Comparison of ENCODE assay signal across 18 cellular contexts in genomic region chr5:75622564-75622963, GRCh38. TPM values are rescaled to one million over a fixed set of nuclear protein-coding genes. Genes with fewer than 3 reads are reported as not detected.
A peak's percentile ranks its signal among the peaks of the same experiment; 100 is the strongest.
DNase-seq lines count a peak whose midpoint lies in the region; ATAC-seq, FAIRE-seq and TF ChIP-seq lines count a peak whose summit lies in the region.
"Had no signal": no experiment of that assay in that cellular context is flagged by ENCODE, and none has a peak within 500 bp of the region (broad histone marks: within the 10 kb centered on the region; RNA-seq: fewer than 3 reads in every experiment).

No MANE protein-coding gene starts in this region.

- peaks cover 10% of the 10 kb centered on the region for H3K4me1 ChIP-seq in lower lobe of right lung

- POLR2A ChIA-PET in activated CD8-positive, alpha-beta T cell treated with anti-CD3 and anti-CD28 coated beads for 36 hours (lab: Charles Lee) = no interaction called here

- H3K36me3 Mint-ChIP-seq in activated CD8-positive, alpha-beta T cell treated with anti-CD3 and anti-CD28 coated beads for 36 hours (ENCODE audit: low read depth) = no peaks in the 10 kb centered on the region
- H3K36me3 Mint-ChIP-seq: CD4-positive, CD25-positive, alpha-beta regulatory T cell; mesothelial cell of epicardium had no signal

- no peak overlapping the region for H3K27ac Mint-ChIP-seq in activated CD8-positive, alpha-beta T cell treated with anti-CD3 and anti-CD28 coated beads for 36 hours
- H3K27ac Mint-ChIP-seq: CD4-positive, CD25-positive, alpha-beta regulatory T cell; mesothelial cell of epicardium had no signal

- no peaks in the 10 kb centered on the region for H3K36me3 ChIP-seq in bronchial epithelial cell (ENCODE audit: control insufficient read depth, insufficient read depth, low read length)
- H3K36me3 ChIP-seq in lower lobe of right lung = no peaks in the 10 kb centered on the region

- DNase-seq in NCI-H187 (lab: John Stamatoyannopoulos, UW) (peak; percentile 70 to 74), bronchial epithelial cell (ENCODE audit: low read depth) (peak; percentile 99), lower lobe of right lung (no peak), NCI-H748 (lab: John Stamatoyannopoulos, UW; ENCODE audit: unreplicated experiment) (no peak), GM19240 (ENCODE audit: insufficient read length, low spot score) (no peak)
- no peak for DNase-seq in stimulated activated CD4-positive, alpha-beta T cell treated with anti-CD3 and anti-CD28 coated beads, Interleukin-4, amount 100 ng/mL, for 24 hours
- no peak for DNase-seq in activated CD8-positive, alpha-beta T cell treated with anti-CD3 and anti-CD28 coated beads for 36 hours
- DNase-seq: activated naive CD4-positive, alpha-beta T cell treated with Interleukin-2 at 50 U/mL for 16 hours; CD4-positive, CD25-positive, alpha-beta regulatory T cell; effector CD8-positive, alpha-beta T cell; EL; foreskin fibroblast had no signal

- H3K4me3 Mint-ChIP-seq in activated CD8-positive, alpha-beta T cell treated with anti-CD3 and anti-CD28 coated beads for 36 hours = no peak overlapping the region
- H3K4me3 Mint-ChIP-seq: CD4-positive, CD25-positive, alpha-beta regulatory T cell; mesothelial cell of epicardium had no signal

- FAIRE-seq in bronchial epithelial cell (lab: Jason Lieb, UNC) = peak; percentile 92
- FAIRE-seq: A549, H1 had no signal

- ATAC-seq in lower lobe of right lung = peak; percentile 79 to 92
- no peak for ATAC-seq in activated CD8-positive, alpha-beta T cell treated with anti-CD3 and anti-CD28 coated beads for 36 hours
- ATAC-seq: A549 had no signal

- H3K27ac ChIP-seq in C4-2B (peak overlapping the region; percentile 24; the same call in 1 of the 2 replicates), lower lobe of right lung (peak overlapping the region; percentile 63)
- H3K27ac ChIP-seq: A549 had no signal

- no peaks in the 10 kb centered on the region for H3K9me3 Mint-ChIP-seq in activated CD8-positive, alpha-beta T cell treated with anti-CD3 and anti-CD28 coated beads for 36 hours
- H3K9me3 Mint-ChIP-seq: CD4-positive, CD25-positive, alpha-beta regulatory T cell; mesothelial cell of epicardium had no signal

- no peak for TF ChIP-seq CTCF in C4-2B (conservative IDR thresholded peaks at IDR 0.05)
- TF ChIP-seq CTCF in bronchial epithelial cell (IDR thresholded peaks at IDR 0.05; ENCODE audit: insufficient read depth, low read length, severe bottlenecking) = no peak
- TF ChIP-seq CTCF in lower lobe of right lung (IDR thresholded peaks at IDR 0.05) = no peak
- no peak for TF ChIP-seq CTCF in activated CD8-positive, alpha-beta T cell treated with anti-CD3 and anti-CD28 coated beads for 36 hours (IDR thresholded peaks at IDR 0.05)

- H3K27me3 ChIP-seq in bronchial epithelial cell (ENCODE audit: control insufficient read depth, insufficient read depth, low read length) (no peaks in the 10 kb centered on the region), lower lobe of right lung (ENCODE audit: low read depth) (no peaks in the 10 kb centered on the region)

- H3K27me3 Mint-ChIP-seq in activated CD8-positive, alpha-beta T cell treated with anti-CD3 and anti-CD28 coated beads for 36 hours = no peaks in the 10 kb centered on the region
- H3K27me3 Mint-ChIP-seq: CD4-positive, CD25-positive, alpha-beta regulatory T cell had no signal

- no peaks in the 10 kb centered on the region for H3K9me3 ChIP-seq in lower lobe of right lung
- H3K9me3 ChIP-seq: A549 had no signal

- CTCF ChIA-PET in activated CD8-positive, alpha-beta T cell treated with anti-CD3 and anti-CD28 coated beads for 36 hours (lab: Charles Lee) = no interaction called here

- intact Hi-C loops in lower lobe of right lung (cut with DNase I) = no loop called here
- intact Hi-C loops in activated CD8-positive, alpha-beta T cell treated with anti-CD3 and anti-CD28 coated beads for 36 hours (cut with micrococcal nuclease) = no loop called here

- peaks cover 6% of the 10 kb centered on the region for H3K4me1 Mint-ChIP-seq in activated CD8-positive, alpha-beta T cell treated with anti-CD3 and anti-CD28 coated beads for 36 hours (ENCODE audit: low read depth)

- H3K4me3 ChIP-seq in bronchial epithelial cell (ENCODE audit: low read depth, low read length) (no peak overlapping the region), lower lobe of right lung (no peak overlapping the region)
- H3K4me3 ChIP-seq: A549 had no signal

RNA-seq across cellular contexts. Expression of gene ANKDD1B, which starts 11.3 kb away (rescaled TPM):
- total RNA-seq in bronchial epithelial cell = 1.3 and 1.9 TPM in 2 replicates
- 4.3 TPM for total RNA-seq in lower lobe of right lung
- total RNA-seq in activated CD8-positive, alpha-beta T cell treated with anti-CD3 and anti-CD28 coated beads for 36 hours = not detected
- total RNA-seq: NCI-H460, OCI-LY7 had no signal

Comparison
In these comparisons a context has a peak if more than half of its experiments do, and no peak if none do; other contexts are left out.
1. DNase-seq: peak in NCI-H187 (2 of 2) and bronchial epithelial cell (single experiment); none in lower lobe of right lung (single experiment), stimulated activated CD4-positive, alpha-beta T cell treated with anti-CD3 and anti-CD28 coated beads, Interleukin-4, amount 100 ng/mL, for 24 hours (single experiment), NCI-H748 (single experiment), activated CD8-positive, alpha-beta T cell treated with anti-CD3 and anti-CD28 coated beads for 36 hours (single experiment) and GM19240 (single experiment).